8 cellular contexts compared by ENCODE assay signal in the genomic region with DNA sequence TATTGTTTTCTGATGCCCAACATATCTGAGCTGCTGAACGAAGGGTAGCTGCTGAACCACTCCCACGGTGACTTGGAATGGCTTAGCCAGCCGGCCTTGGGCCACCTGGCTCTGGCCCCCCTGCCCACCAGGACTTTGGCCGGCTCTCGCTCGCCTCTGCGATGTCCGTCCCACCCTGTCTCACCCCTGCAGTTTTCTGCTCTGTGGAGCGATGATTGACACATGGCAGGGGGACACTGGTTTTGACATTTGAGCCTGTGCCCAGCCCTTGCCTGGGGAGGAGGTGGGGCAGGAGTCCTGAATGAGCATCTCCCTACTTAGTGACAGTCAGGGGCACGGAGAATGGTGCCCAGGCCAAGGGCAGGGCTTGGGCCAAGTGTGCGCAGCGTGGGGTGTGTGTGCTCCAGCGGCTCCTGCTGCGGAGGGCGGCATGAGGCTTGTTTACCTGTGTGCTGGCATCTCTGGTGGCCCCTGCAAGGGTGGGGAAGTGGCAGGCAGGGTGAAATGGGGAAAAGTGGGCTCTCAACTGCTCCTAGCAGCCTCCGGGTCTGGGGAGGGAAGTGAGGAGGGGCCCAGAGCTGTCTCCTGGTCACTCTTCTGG. TPM values are rescaled to one million over a fixed set of nuclear protein-coding genes. Genes with fewer than 3 reads are reported as not detected.
DNase-seq lines count a peak whose midpoint lies in the region; ATAC-seq, FAIRE-seq and TF ChIP-seq lines count a peak whose summit lies in the region.

No MANE protein-coding gene starts in this region.

- no peak for TF ChIP-seq CTCF in GM12864 (IDR thresholded peaks at IDR 0.05; ENCODE audit: low read depth, low read length, missing control alignments)
- TF ChIP-seq CTCF in WERI-Rb-1 (IDR thresholded peaks at IDR 0.05; ENCODE audit: low read depth, low read length), result no peak
- TF ChIP-seq CTCF in heart right ventricle (IDR thresholded peaks at IDR 0.05), result no peak
- TF ChIP-seq CTCF in sigmoid colon (IDR thresholded peaks at IDR 0.05), result no peak

- 81 to 86% methylated on average over 16 of the region's 16 CpGs for WGBS in heart right ventricle, 2 donors
- 82 to 89% methylated on average over 16 of the region's 16 CpGs for WGBS in sigmoid colon, 2 donors

- DNase-seq in GM12864 (ENCODE audit: low read depth), result no peak
- DNase-seq in WERI-Rb-1, result no peak
- DNase-seq in heart right ventricle, result no peak
- no peak for DNase-seq in sigmoid colon
- no peak for DNase-seq in NK-92 (lab: John Stamatoyannopoulos, UW; ENCODE audit: unreplicated experiment)
- no peak for DNase-seq in HTR-8/SVneo (ENCODE audit: insufficient read length, low spot score)
- DNase-seq in SKM-1 treated with dmso at 0.1 percent for 144 hours (lab: John Stamatoyannopoulos, UW; ENCODE audit: unreplicated experiment), result no peak

- H3K4me3 ChIP-seq in GM12864 (ENCODE audit: low read depth, low read length) (peak overlapping the region; percentile 82; the same call in 1 of the 2 replicates), WERI-Rb-1 (ENCODE audit: low read depth, low read length) (peak overlapping the region; percentile 76; the same call in 1 of the 2 replicates), heart right ventricle (peak overlapping the region in 8 of 10 donors; percentile 51 to 85 (median 74)), sigmoid colon (peak overlapping the region; percentile 47 to 87 (median 67))

- H3K27ac ChIP-seq in WERI-Rb-1 (no peak overlapping the region), heart right ventricle (peak overlapping the region in 8 of 10 donors; percentile 58 to 91 (median 70)), sigmoid colon (peak overlapping the region; percentile 75 to 81 (median 78))

- no peaks in the 10 kb centered on the region for H3K27me3 ChIP-seq in WERI-Rb-1 (ENCODE audit: insufficient read depth, low read depth, severe bottlenecking)
- peaks cover 0 to 17% (median 0%) of the 10 kb centered on the region in 7 donors for H3K27me3 ChIP-seq in heart right ventricle
- no peaks in the 10 kb centered on the region for H3K27me3 ChIP-seq in sigmoid colon

- FAIRE-seq in HTR-8/SVneo (lab: Jason Lieb, UNC), result no peak

- H3K36me3 ChIP-seq in WERI-Rb-1 (no peaks in the 10 kb centered on the region), heart right ventricle (no peaks in the 10 kb centered on the region), sigmoid colon (no peaks in the 10 kb centered on the region)

- H3K9me3 ChIP-seq in WERI-Rb-1 (ENCODE audit: severe bottlenecking), result no peaks in the 10 kb centered on the region
- H3K9me3 ChIP-seq in heart right ventricle, result no peaks in the 10 kb centered on the region
- H3K9me3 ChIP-seq in sigmoid colon, result no peaks in the 10 kb centered on the region

- ATAC-seq in heart right ventricle (peak in 5 of 8 donors; percentile 0 to 14 (median 1)), HG02798 (IDR thresholded peaks at IDR 0.05; ENCODE audit: poor library complexity, unreplicated experiment) (no peak)

- TF ChIP-seq POLR2A in sigmoid colon (IDR thresholded peaks at IDR 0.05), result no peak

- H3K4me1 ChIP-seq in heart right ventricle (peaks cover 9 to 53% (median 34%) of the 10 kb centered on the region in 9 donors), sigmoid colon (peaks cover 0 to 26% (median 16%) of the 10 kb centered on the region in 4 donors)

- intact Hi-C loops in heart right ventricle (cut with DNase I), result no loop called here
- intact Hi-C loops in sigmoid colon (cut with DNase I), result loop anchor here (10.0 kb wide), 1 partner anchor 264 kb away; the partner anchor contains the start of gene OSBPL5

- no peak for TF ChIP-seq EP300 in sigmoid colon (IDR thresholded peaks at IDR 0.05)

RNA-seq across cellular contexts. Expression of gene CDKN1C, which starts 15.7 kb away (rescaled TPM):
- total RNA-seq in heart right ventricle, result 10 to 100 TPM; 16.9 to 48.0 (median 25.4) TPM
- 10 to 100 TPM; 50.3 to 55.3 TPM for polyA plus RNA-seq in heart right ventricle
- total RNA-seq in sigmoid colon, result 10 to 100 TPM; 37.2 to 54.3 (median 47.4) TPM
- polyA plus RNA-seq in sigmoid colon, result 10 to 100 TPM in 1 of 3 donors, 1 to 10 TPM in 2; 5.3 to 14.4 (median 7.9) TPM

RNA-seq across cellular contexts. Expression of gene PHLDA2, which starts 27.9 kb away (rescaled TPM):
- total RNA-seq in heart right ventricle (1 to 10 TPM in 3 of 10 donors, under 1 TPM in 6, not detected in 1; 0.39 to 2.8 (median 0.80) TPM), sigmoid colon (1 to 10 TPM in 1 of 4 donors, not detected in 3; 1.7 TPM)
- polyA plus RNA-seq in heart right ventricle (10 to 100 TPM in 1 of 2 donors, 1 to 10 TPM in 1; 1.6 to 14.2 TPM), sigmoid colon (10 to 100 TPM; 33.0 to 37.9 (median 37.8) TPM)
